ENCODE assay signal across 27 cellular contexts in the genomic region with DNA sequence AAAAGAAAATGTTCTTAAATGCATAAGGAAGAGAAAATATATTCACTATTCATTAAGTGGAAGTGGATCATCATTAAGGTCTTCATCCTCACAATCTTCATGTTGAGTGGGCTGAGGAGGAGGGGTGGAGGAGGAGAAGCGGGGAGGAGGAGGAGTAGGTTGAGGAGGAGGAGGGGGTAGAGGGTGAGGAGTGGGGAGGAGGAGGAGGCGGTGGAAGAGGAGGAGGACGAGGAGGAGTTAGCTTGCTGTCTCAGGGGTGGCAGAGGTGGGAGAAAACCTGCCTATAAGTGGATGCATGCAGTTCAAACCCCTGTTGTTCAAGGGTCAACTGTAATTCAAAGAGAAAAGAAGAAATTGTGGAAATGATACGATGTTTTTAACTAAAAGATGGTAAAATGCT.
"Had no signal": no experiment of that assay in that cellular context is flagged by ENCODE, and none has a peak within 500 bp of the region (broad histone marks: within the 10 kb centered on the region; RNA-seq: fewer than 3 reads in every experiment).

No MANE protein-coding gene starts in this region.

- H3K36me3 ChIP-seq: breast epithelium, pancreas, transverse colon, vagina, WERI-Rb-1 had no signal

- H3K4me1 ChIP-seq: breast epithelium, pancreas, psoas muscle, transverse colon, vagina had no signal

- H3K4me3 ChIP-seq: breast epithelium, pancreas, psoas muscle, transverse colon, vagina had no signal

- FAIRE-seq: kidney, pancreas had no signal

- H3K36me3 Mint-ChIP-seq: activated naive CD4-positive, alpha-beta T cell treated with anti-CD3 and anti-CD28 coated beads, Interleukin-2, amount 10 ng/mL, durations not matched to agents 7 days and 5 days; immature natural killer cell had no signal

- H3K9me3 Mint-ChIP-seq: activated T-helper 1 cell treated with anti-CD3 and anti-CD28 coated beads, Interleukin-12 subunit alpha, Interleukin-12 subunit beta, Interleukin-2, Interleukin-4 antibody, amounts not matched to agents 30 ng/mL and 10 ng/mL and 1 ng/mL, durations not matched to agents 14 hours and 24 hours and 36 hours; immature natural killer cell had no signal

- ATAC-seq: activated CD8-positive, alpha-beta T cell treated with anti-CD3 and anti-CD28 coated beads, Interleukin-2, amount 10 ng/mL, durations not matched to agents 7 days and 5 days; left colon; naive thymus-derived CD4-positive, alpha-beta T cell; pancreas; psoas muscle; SK-N-SH treated with all-trans-retinoic acid at 6 μM for 48 hours; T-helper 17 cell had no signal

- H3K27me3 ChIP-seq: breast epithelium, pancreas, transverse colon, vagina had no signal

- H3K27ac ChIP-seq: breast epithelium, pancreas, psoas muscle, transverse colon, vagina, WERI-Rb-1 had no signal

- H3K4me3 Mint-ChIP-seq: activated CD4-positive, alpha-beta T cell treated with anti-CD3 and anti-CD28 coated beads, Interleukin-2, amount 10 ng/mL, durations not matched to agents 7 days and 5 days; activated CD8-positive, alpha-beta T cell treated with anti-CD3 and anti-CD28 coated beads, Interleukin-2, amount 10 ng/mL, durations not matched to agents 7 days and 5 days; activated naive CD4-positive, alpha-beta T cell treated with anti-CD3 and anti-CD28 coated beads, Interleukin-2, amount 10 ng/mL, durations not matched to agents 7 days and 5 days; activated T-helper 1 cell treated with anti-CD3 and anti-CD28 coated beads, Interleukin-12 subunit alpha, Interleukin-12 subunit beta, Interleukin-2, Interleukin-4 antibody, amounts not matched to agents 30 ng/mL and 10 ng/mL and 1 ng/mL, durations not matched to agents 14 hours and 24 hours and 36 hours; immature natural killer cell; naive thymus-derived CD4-positive, alpha-beta T cell; T-helper 17 cell had no signal

- DNase-seq: activated CD4-positive, alpha-beta T cell treated with anti-CD3 and anti-CD28 coated beads for 1 hour; activated CD4-positive, alpha-beta T cell treated with anti-CD3 and anti-CD28 coated beads, Interleukin-2, amount 10 ng/mL, durations not matched to agents 7 days and 5 days; activated CD8-positive, alpha-beta T cell treated with anti-CD3 and anti-CD28 coated beads, Interleukin-2, amount 10 ng/mL, durations not matched to agents 7 days and 5 days; activated effector memory CD4-positive, alpha-beta T cell treated with anti-CD3 and anti-CD28 coated beads, Interleukin-2, amount 50 U/mL, for 16 hours; activated naive CD4-positive, alpha-beta T cell treated with anti-CD3 and anti-CD28 coated beads, Interleukin-2, amount 10 ng/mL, durations not matched to agents 7 days and 5 days; amygdala; central memory CD4-positive, alpha-beta T cell; effector memory CD4-positive, alpha-beta T cell; hypothalamus; immature natural killer cell; kidney; midbrain; pancreas; psoas muscle; stimulated activated CD4-positive, alpha-beta T cell treated with anti-CD3 and anti-CD28 coated beads, Interleukin-15, amount 100 ng/mL, for 24 hours; stimulated activated CD4-positive, alpha-beta T cell treated with anti-CD3 and anti-CD28 coated beads, Interleukin-2, amount 100 ng/mL, for 24 hours; stimulated activated naive CD4-positive, alpha-beta T cell; T-helper 17 cell; T1000; transverse colon; WERI-Rb-1 had no signal

- H3K9me3 ChIP-seq: pancreas, transverse colon, vagina had no signal

- H3K4me1 Mint-ChIP-seq: activated CD4-positive, alpha-beta T cell treated with anti-CD3 and anti-CD28 coated beads, Interleukin-2, amount 10 ng/mL, durations not matched to agents 7 days and 5 days; activated naive CD4-positive, alpha-beta T cell treated with anti-CD3 and anti-CD28 coated beads, Interleukin-2, amount 10 ng/mL, durations not matched to agents 7 days and 5 days; immature natural killer cell; T-helper 17 cell had no signal

- H3K27ac Mint-ChIP-seq: activated CD4-positive, alpha-beta T cell treated with anti-CD3 and anti-CD28 coated beads, Interleukin-2, amount 10 ng/mL, durations not matched to agents 7 days and 5 days; activated CD8-positive, alpha-beta T cell treated with anti-CD3 and anti-CD28 coated beads, Interleukin-2, amount 10 ng/mL, durations not matched to agents 7 days and 5 days; activated naive CD4-positive, alpha-beta T cell treated with anti-CD3 and anti-CD28 coated beads, Interleukin-2, amount 10 ng/mL, durations not matched to agents 7 days and 5 days; activated T-helper 1 cell treated with anti-CD3 and anti-CD28 coated beads, Interleukin-12 subunit alpha, Interleukin-12 subunit beta, Interleukin-2, Interleukin-4 antibody, amounts not matched to agents 30 ng/mL and 10 ng/mL and 1 ng/mL, durations not matched to agents 14 hours and 24 hours and 36 hours; immature natural killer cell; T-helper 17 cell had no signal
